Comparison of ENCODE assay signal across 23 cellular contexts in genomic region chr5:113005454-113005853, GRCh38. TPM values are rescaled to one million over a fixed set of nuclear protein-coding genes. Genes with fewer than 3 reads are reported as not detected.
DNase-seq lines count a peak whose midpoint lies in the region; ATAC-seq, FAIRE-seq and TF ChIP-seq lines count a peak whose summit lies in the region.
"Had no signal": no experiment of that assay in that cellular context is flagged by ENCODE, and none has a peak within 500 bp of the region (broad histone marks: within the 10 kb centered on the region; RNA-seq: fewer than 3 reads in every experiment).

No MANE protein-coding gene starts in this region.

- H3K4me1 ChIP-seq in HCT116 (ENCODE audit: control insufficient read depth in 1 of 2, insufficient read depth in 2 of 2, low read length in 2 of 2), result peaks cover 0 to 24% of the 10 kb centered on the region in 2 experiments; a peak in 2 of 4 replicates
- H3K4me1 ChIP-seq in K562 (replicated peaks in 1 of 2; ENCODE audit: control insufficient read depth in 2 of 2, insufficient read depth in 2 of 2, low read length in 2 of 2), result no peaks in the 10 kb centered on the region
- H3K4me1 ChIP-seq: heart right ventricle had no signal

- FAIRE-seq in K562 (lab: Jason Lieb, UNC), result no peak
- FAIRE-seq: islet of Langerhans had no signal

- no peak overlapping the region for H3K27ac ChIP-seq in HCT116 (ENCODE audit: low read depth, low read length)
- no peak overlapping the region for H3K27ac ChIP-seq in K562 (ENCODE audit: extremely low read depth, low read depth, low read length)
- H3K27ac ChIP-seq: brain microvascular endothelial cell, dorsolateral prefrontal cortex, heart right ventricle, KMS-11, spleen had no signal

- RAD21 ChIA-PET in HCT116 (lab: Charles Lee; ENCODE audit: low non-redundant PET in 1 of 2, low total read pairs in 2 of 2, uncharacterized antibody in 2 of 2, unreplicated experiment in 2 of 2), result no interaction called here

- CTCF ChIA-PET in HCT116 (lab: Charles Lee), result no interaction called here
- CTCF ChIA-PET in K562 (lab: Yijun Ruan, JAX; ENCODE audit: low intra/inter-chr PET ratio), result no interaction called here
- CTCF ChIA-PET in activated naive CD4-positive, alpha-beta T cell treated with anti-CD3 and anti-CD28 coated beads for 36 hours (lab: Charles Lee), result interaction anchor here (3.6 kb wide), 1 partner anchor 10 kb away, joined by 18 read pairs; no protein-coding TSS in a partner anchor

- DNase-seq in AG09309 (ENCODE audit: low read depth) (peak; percentile 16), HCT116 (ENCODE audit: low read depth, low spot score) (no peak), K562 (ENCODE audit: extremely low read depth in 1 of 4, low spot score in 3 of 4) (no peak), fibroblast of villous mesenchyme (ENCODE audit: low read depth) (peak; percentile 23), GM13976 (ENCODE audit: low spot score) (no peak), omental fat pad (ENCODE audit: low spot score) (no peak)
- DNase-seq in activated naive CD4-positive, alpha-beta T cell treated with anti-CD3 and anti-CD28 coated beads for 36 hours, result no peak
- DNase-seq: ACHN; brain microvascular endothelial cell; CD4-positive, alpha-beta T cell; dorsolateral prefrontal cortex; heart right ventricle; NCI-H1105; NCI-H2081; NK-92 treated with Interleukin-12 subunit alpha and Interleukin-12 subunit beta, amount 100 ng/mL, for 24 hours; spleen had no signal

- BruUV-seq in HCT116 (replicated peaks; lab: Mats Ljungman, UMichigan) (TSS peak; percentile 11), K562 (replicated peaks; lab: Mats Ljungman, UMichigan) (no TSS peak)

- no peaks in the 10 kb centered on the region for H3K27me3 Mint-ChIP-seq in activated naive CD4-positive, alpha-beta T cell treated with anti-CD3 and anti-CD28 coated beads for 36 hours (ENCODE audit: low read depth)
- H3K27me3 Mint-ChIP-seq: activated naive CD8-positive, alpha-beta T cell; CD4-positive, alpha-beta T cell had no signal

- POLR2A ChIA-PET in HCT116 (lab: Charles Lee), result no interaction called here
- POLR2A ChIA-PET in K562 (lab: Yijun Ruan, JAX), result no interaction called here

- H3K4me2 ChIP-seq in HCT116 (ENCODE audit: low read length) (no peak overlapping the region), K562 (ENCODE audit: insufficient read depth, low read length) (no peak overlapping the region)
- H3K4me2 ChIP-seq: KMS-11 had no signal

- H3K27me3 ChIP-seq in HCT116 (ENCODE audit: insufficient read depth, low read length) (no peaks in the 10 kb centered on the region), K562 (ENCODE audit: control insufficient read depth in 2 of 2, insufficient read depth in 2 of 2, low read length in 2 of 2) (no peaks in the 10 kb centered on the region)
- H3K27me3 ChIP-seq: brain microvascular endothelial cell, dorsolateral prefrontal cortex, heart right ventricle, spleen had no signal

- intact Hi-C loops in HCT116 (cut with micrococcal nuclease), result no loop called here
- intact Hi-C loops in K562 (cut with micrococcal nuclease), result no loop called here
- intact Hi-C loops in activated naive CD4-positive, alpha-beta T cell treated with anti-CD3 and anti-CD28 coated beads for 36 hours (cut with micrococcal nuclease), result no loop called here

- H3K36me3 ChIP-seq in HCT116 (ENCODE audit: control insufficient read depth in 1 of 2, insufficient read depth in 2 of 2, low read length in 2 of 2) (peaks cover 17 to 24% of the 10 kb centered on the region in 2 experiments; a peak in 3 of 4 replicates), K562 (ENCODE audit: control insufficient read depth, insufficient read depth, low read length) (peaks cover 85% of the 10 kb centered on the region)

- H3K9me3 ChIP-seq in HCT116 (ENCODE audit: control insufficient read depth in 1 of 2, insufficient read depth in 1 of 2, low read depth in 1 of 2, low read length in 2 of 2), result no peaks in the 10 kb centered on the region
- no peaks in the 10 kb centered on the region for H3K9me3 ChIP-seq in K562 (replicated peaks; ENCODE audit: control insufficient read depth, insufficient read depth, low read depth, low read length)
- H3K9me3 ChIP-seq: heart right ventricle, spleen had no signal

- TF ChIP-seq POLR2A in HCT116 (IDR thresholded peaks at IDR 0.05; ENCODE audit: borderline replicate concordance, extremely low read depth, insufficient read depth, insufficient read length), result no peak
- no peak for TF ChIP-seq POLR2A in K562 (conservative IDR thresholded peaks at IDR 0.05)

- TF ChIP-seq CTCF in AG09309 (IDR thresholded peaks at IDR 0.05; ENCODE audit: control insufficient read depth, insufficient read depth, low read depth, low read length, missing control alignments), result no peak
- TF ChIP-seq CTCF in HCT116 (IDR thresholded peaks at IDR 0.05 in 2 of 3, conservative IDR thresholded peaks at IDR 0.05 in 1 of 3; ENCODE audit: borderline replicate concordance in 1 of 3, insufficient read depth in 1 of 3, low read depth in 2 of 3, low read length in 2 of 3), result no peak
- TF ChIP-seq CTCF in K562 (IDR thresholded peaks at IDR 0.05 in 2 of 3, conservative IDR thresholded peaks at IDR 0.05 in 1 of 3; ENCODE audit: insufficient read depth in 2 of 3, low read depth in 1 of 3, low read length in 3 of 3), result no peak
- no peak for TF ChIP-seq CTCF in fibroblast of villous mesenchyme (IDR thresholded peaks at IDR 0.05; ENCODE audit: insufficient read depth, low read depth, low read length)
- no peak for TF ChIP-seq CTCF in GM13976 (IDR thresholded peaks at IDR 0.05; ENCODE audit: borderline replicate concordance, control extremely low read depth, extremely low read depth, insufficient read depth, missing control alignments)
- no peak for TF ChIP-seq CTCF in omental fat pad (IDR thresholded peaks at IDR 0.05)

- ATAC-seq in HCT116 (no peak), K562 (no peak), omental fat pad (ENCODE audit: low FRiP score) (no peak), HG03342 (IDR thresholded peaks at IDR 0.05; ENCODE audit: unreplicated experiment) (no peak)
- ATAC-seq: activated CD4-positive, CD25-positive, alpha-beta regulatory T cell treated with anti-CD3 and anti-CD28 coated beads, Interleukin-2, amount 50 U/mL, for 24 hours; heart right ventricle had no signal

- H3K4me3 Mint-ChIP-seq in activated naive CD4-positive, alpha-beta T cell treated with anti-CD3 and anti-CD28 coated beads for 36 hours, result no peak overlapping the region
- H3K4me3 Mint-ChIP-seq: activated naive CD8-positive, alpha-beta T cell; activated T-helper 1 cell treated with anti-CD3 and anti-CD28 coated beads, Interleukin-12 subunit alpha, Interleukin-12 subunit beta, Interleukin-2, Interleukin-4 antibody, amounts not matched to agents 30 ng/mL and 10 ng/mL and 1 ng/mL, durations not matched to agents 14 hours and 24 hours and 36 hours; CD4-positive, alpha-beta T cell; neural crest cell had no signal

- no peak for TF ChIP-seq EP300 in K562 (IDR thresholded peaks at IDR 0.05; ENCODE audit: low read length)

- peaks cover 3% of the 10 kb centered on the region for H3K4me1 Mint-ChIP-seq in activated naive CD4-positive, alpha-beta T cell treated with anti-CD3 and anti-CD28 coated beads for 36 hours (ENCODE audit: low read depth)
- H3K4me1 Mint-ChIP-seq: neural crest cell had no signal

- H3K79me2 ChIP-seq in HCT116 (ENCODE audit: insufficient read depth, low read length), result peaks cover 21% of the 10 kb centered on the region
- H3K79me2 ChIP-seq in K562 (ENCODE audit: control insufficient read depth, insufficient read depth, low read length), result peaks cover 1% of the 10 kb centered on the region; the same call in 1 of the 3 replicates

- H2AFZ ChIP-seq in HCT116 (ENCODE audit: low read depth, low read length, poor library complexity, severe bottlenecking) (no peak overlapping the region), K562 (ENCODE audit: low read depth, low read length) (no peak overlapping the region)

- in situ Hi-C loops in K562 (cut with MboI), result no loop called here
- in situ Hi-C loops in GM13976 (cut with MboI; ENCODE audit: low sequenced_read_pairs, unreplicated experiment), result no loop called here

- peaks cover 36% of the 10 kb centered on the region for H3K36me3 Mint-ChIP-seq in activated naive CD4-positive, alpha-beta T cell treated with anti-CD3 and anti-CD28 coated beads for 36 hours (ENCODE audit: low read depth)

- no peaks in the 10 kb centered on the region for H3K9me2 ChIP-seq in HCT116 (ENCODE audit: insufficient read depth)

- H3K27ac Mint-ChIP-seq in activated naive CD4-positive, alpha-beta T cell treated with anti-CD3 and anti-CD28 coated beads for 36 hours, result no peak overlapping the region
- H3K27ac Mint-ChIP-seq: activated naive CD8-positive, alpha-beta T cell; CD4-positive, alpha-beta T cell had no signal

- H3K9me3 Mint-ChIP-seq in activated naive CD4-positive, alpha-beta T cell treated with anti-CD3 and anti-CD28 coated beads for 36 hours, result no peaks in the 10 kb centered on the region
- H3K9me3 Mint-ChIP-seq: activated T-helper 1 cell treated with anti-CD3 and anti-CD28 coated beads, Interleukin-12 subunit alpha, Interleukin-12 subunit beta, Interleukin-2, Interleukin-4 antibody, amounts not matched to agents 30 ng/mL and 10 ng/mL and 1 ng/mL, durations not matched to agents 14 hours and 24 hours and 36 hours; CD4-positive, alpha-beta T cell; neural crest cell had no signal

- TF ChIP-seq RAD21 in HCT116 (IDR thresholded peaks at IDR 0.05; ENCODE audit: low read depth) (no peak), K562 (CRISPR knock-in tag; conservative IDR thresholded peaks at IDR 0.05 in 1 of 2, IDR thresholded peaks at IDR 0.05 in 1 of 2) (no peak)

- 81% methylated on average over 1 of the region's 1 CpG for WGBS in K562 (ENCODE audit: insufficient coverage, low coverage, missing lambda C conversion rate)

- H3K4me3 ChIP-seq in AG09309 (ENCODE audit: control insufficient read depth, low read depth, low read length) (no peak overlapping the region), HCT116 (replicated peaks in 1 of 2; ENCODE audit: low read depth in 1 of 2, low read length in 2 of 2) (no peak overlapping the region), K562 (no peak overlapping the region), fibroblast of villous mesenchyme (ENCODE audit: low read depth, low read length) (no peak overlapping the region)
- H3K4me3 ChIP-seq: dorsolateral prefrontal cortex, heart right ventricle, spleen had no signal

- no peaks in the 10 kb centered on the region for H4K20me1 ChIP-seq in HCT116 (ENCODE audit: insufficient read depth)
- no peaks in the 10 kb centered on the region for H4K20me1 ChIP-seq in K562 (replicated peaks; ENCODE audit: control insufficient read depth, insufficient read depth, low read length)

- H3K9ac ChIP-seq in HCT116 (ENCODE audit: low read length) (no peak overlapping the region), K562 (ENCODE audit: insufficient read depth in 1 of 2, low read depth in 2 of 2, low read length in 2 of 2) (no peak overlapping the region)
- H3K9ac ChIP-seq: KMS-11 had no signal

- no peaks in the 10 kb centered on the region for H3K9me1 ChIP-seq in K562 (ENCODE audit: control insufficient read depth, insufficient read depth, low read length)

RNA-seq across cellular contexts. Expression of gene DCP2, which starts 28.9 kb away (rescaled TPM):
- total RNA-seq in HCT116 (2021; ENCODE audit: unreplicated experiment) (57.1 TPM), K562 (2014; rRNA removed) (71.8 and 75.6 TPM in 2 replicates), K562 (2014; rRNA removed; fragmentation: Illumina TruSeq; extraction: Trizol) (96.8 and 120 TPM in 2 replicates), K562 (2015; rRNA removed; fragmentation: Illumina TruSeq; extraction: Trizol) (69.4 and 76.0 TPM in 2 replicates), K562 (2021) (109 and 111 TPM in 2 replicates), fibroblast of villous mesenchyme (19.6 and 35.4 TPM in 2 replicates), omental fat pad (10 to 100 TPM; 22.2 to 53.4 (median 25.9) TPM)
- 14.4 and 18.6 TPM in 2 replicates for polyA plus RNA-seq in HCT116 (2012)
- total RNA-seq in K562 (2011; cell fraction: chromatin; rRNA removed; ENCODE audit: low replicate concordance), result 114 and 176 TPM in 2 replicates
- 54.0 and 57.9 TPM in 2 replicates for total RNA-seq in K562 (2011; cell fraction: nucleolus; rRNA removed)
- total RNA-seq in K562 (2011; cell fraction: nucleoplasm; rRNA removed), result 61.2 and 112 TPM in 2 replicates
- polyA plus RNA-seq in K562 (2011; rRNA removed) (22.8 and 40.4 TPM in 2 replicates), K562 (2014; fragmentation: Illumina TruSeq; extraction: Trizol) (41.4 and 46.7 TPM in 2 replicates), K562 (2014; fragmentation: Nextera tagmentation; extraction: Ambion mirVana) (10 to 100 TPM; 25.9 to 36.8 TPM), K562 (2014; rRNA removed) (25.9 and 38.0 TPM in 2 replicates)
- 20.4 and 29.5 TPM in 2 replicates for polyA plus RNA-seq in K562 (2011; cell fraction: cytosol; rRNA removed)
- 26.7 and 36.5 TPM in 2 replicates for polyA plus RNA-seq in K562 (2011; cell fraction: nucleus; rRNA removed)
- 24.0 and 28.2 TPM in 2 replicates for polyA plus RNA-seq in K562 (2012)
- 134 and 161 TPM in 2 replicates for polyA minus RNA-seq in K562 (2011; rRNA and poly(A)+ RNA removed)
- polyA minus RNA-seq in K562 (2011; cell fraction: cytosol; rRNA and poly(A)+ RNA removed), result 33.9 and 43.4 TPM in 2 replicates
- polyA minus RNA-seq in K562 (2011; cell fraction: nucleus; rRNA and poly(A)+ RNA removed), result 78.6 and 97.4 TPM in 2 replicates
- 100 to 1,000 TPM; 129 TPM for total RNA-seq in activated naive CD4-positive, alpha-beta T cell treated with anti-CD3 and anti-CD28 coated beads for 36 hours

Comparison
In these comparisons a context has a peak if more than half of its experiments do, and no peak if none do; other contexts are left out.
1. DNase-seq: peak in AG09309 (single experiment) and fibroblast of villous mesenchyme (single experiment); none in HCT116 (single experiment), K562 (0 of 4), GM13976 (single experiment), activated naive CD4-positive, alpha-beta T cell treated with anti-CD3 and anti-CD28 coated beads for 36 hours (single experiment) and omental fat pad (single experiment).